In genomic region chr4:153258750-153259149, GRCh38 we compare ENCODE assay signal across 30 cellular contexts. TPM values are rescaled to one million over a fixed set of nuclear protein-coding genes. Genes with fewer than 3 reads are reported as not detected.
A peak's percentile ranks its signal among the peaks of the same experiment; 100 is the strongest.
DNase-seq lines count a peak whose midpoint lies in the region; ATAC-seq, FAIRE-seq and TF ChIP-seq lines count a peak whose summit lies in the region.
"Had no signal": no experiment of that assay in that cellular context is flagged by ENCODE, and none has a peak within 500 bp of the region (broad histone marks: within the 10 kb centered on the region; RNA-seq: fewer than 3 reads in every experiment).

No MANE protein-coding gene starts in this region.

- H2AFZ ChIP-seq in astrocyte (ENCODE audit: low read depth, low read length) (no peak overlapping the region), trophoblast cell (ENCODE audit: insufficient read depth, low read length, poor library complexity) (no peak overlapping the region)

- peaks cover 6% of the 10 kb centered on the region; the same call in 1 of the 2 replicates for H3K9me3 ChIP-seq in HAP-1
- H3K9me3 ChIP-seq in astrocyte (ENCODE audit: insufficient read depth, low read depth, low read length) = no peaks in the 10 kb centered on the region
- H3K9me3 ChIP-seq in iPS-18a (ENCODE audit: control insufficient read depth, low read depth, low read length) = no peaks in the 10 kb centered on the region
- H3K9me3 ChIP-seq in trophoblast cell (ENCODE audit: insufficient read depth, low read depth, low read length) = no peaks in the 10 kb centered on the region

- H3K4me1 ChIP-seq in HAP-1 (peaks cover 42% of the 10 kb centered on the region), astrocyte (ENCODE audit: insufficient read depth, low read length) (peaks cover 8% of the 10 kb centered on the region), iPS-18a (ENCODE audit: control insufficient read depth, low read depth, low read length) (peaks cover 73% of the 10 kb centered on the region), trophoblast cell (ENCODE audit: control insufficient read depth in 1 of 2, insufficient read depth in 2 of 2, low read length in 2 of 2) (peaks cover 3 to 7% of the 10 kb centered on the region in 2 experiments)
- H3K4me1 ChIP-seq: left lung, right lobe of liver had no signal

- no peak overlapping the region for H2BK5ac ChIP-seq in trophoblast cell (ENCODE audit: low read depth, low read length, poor library complexity)

- no peak overlapping the region for H3K9ac ChIP-seq in astrocyte (ENCODE audit: low read length)
- H3K9ac ChIP-seq in iPS-18a (ENCODE audit: low read length) = peak overlapping the region; percentile 71
- no peak overlapping the region for H3K9ac ChIP-seq in trophoblast cell (ENCODE audit: low read length)

- no peaks in the 10 kb centered on the region for H3K36me3 ChIP-seq in HAP-1 (replicated peaks)
- no peaks in the 10 kb centered on the region for H3K36me3 ChIP-seq in astrocyte (ENCODE audit: insufficient read depth, low read length)
- no peaks in the 10 kb centered on the region for H3K36me3 ChIP-seq in iPS-18a (ENCODE audit: control insufficient read depth, low read depth, low read length)
- no peaks in the 10 kb centered on the region for H3K36me3 ChIP-seq in trophoblast cell (ENCODE audit: control insufficient read depth in 1 of 2, insufficient read depth in 2 of 2, low read length in 2 of 2)
- H3K36me3 ChIP-seq: heart left ventricle, left lung, right lobe of liver had no signal

- peak; percentile 63 to 90 for DNase-seq in HAP-1 (ENCODE audit: low spot score in 2 of 2)
- DNase-seq in astrocyte (ENCODE audit: low read depth) = no peak
- no peak for DNase-seq in activated effector memory CD4-positive, alpha-beta T cell treated with Interleukin-2 at 50 U/mL for 16 hours
- DNase-seq in trophoblast cell = no peak
- DNase-seq: activated CD4-positive, alpha-beta memory T cell treated with anti-CD3 and anti-CD28 coated beads, Interleukin-2, amount 10 ng/mL, durations not matched to agents 7 days and 5 days; activated CD4-positive, CD25-positive, alpha-beta regulatory T cell treated with anti-CD3 and anti-CD28 coated beads, Interleukin-2, amount 50 U/mL, for 72 hours; activated naive CD8-positive, alpha-beta T cell treated with anti-CD3 and anti-CD28 coated beads, Interleukin-2, amount 10 ng/mL, durations not matched to agents 7 days and 5 days; cerebellar nuclear complex; heart left ventricle; left lung; midbrain; naive thymus-derived CD8-positive, alpha-beta T cell; NCI-H1436; NCI-H2107; posterior cingulate gyrus; right lobe of liver; stimulated activated CD4-positive, alpha-beta T cell treated with anti-CD3 and anti-CD28 coated beads, Interleukin-12 subunit alpha, Interleukin-12 subunit beta, amount 100 ng/mL, for 4 hours; stimulated activated CD4-positive, alpha-beta T cell treated with anti-CD3 and anti-CD28 coated beads, Interleukin-4, amount 100 ng/mL, for 24 hours; stimulated activated naive CD4-positive, alpha-beta T cell; T-helper 1 cell had no signal

- H3K4ac ChIP-seq in trophoblast cell (ENCODE audit: low read depth, low read length) = no peak overlapping the region

- H3K4me3 ChIP-seq in HAP-1 = no peak overlapping the region
- no peak overlapping the region for H3K4me3 ChIP-seq in astrocyte (ENCODE audit: insufficient read depth, low read depth, low read length)
- H3K4me3 ChIP-seq in iPS-18a (ENCODE audit: low read length) = peak overlapping the region; percentile 66
- no peak overlapping the region for H3K4me3 ChIP-seq in trophoblast cell (ENCODE audit: low read depth, low read length)
- H3K4me3 ChIP-seq: heart left ventricle, left lung, right lobe of liver had no signal

- H3K36me3 Mint-ChIP-seq in astrocyte (ENCODE audit: low read depth, unreplicated experiment) = peaks cover 5% of the 10 kb centered on the region
- H3K36me3 Mint-ChIP-seq: activated naive CD8-positive, alpha-beta T cell treated with anti-CD3 and anti-CD28 coated beads, Interleukin-2, amount 10 ng/mL, durations not matched to agents 7 days and 5 days had no signal

- no peak overlapping the region for H3K27ac Mint-ChIP-seq in astrocyte (ENCODE audit: unreplicated experiment)
- H3K27ac Mint-ChIP-seq: activated CD4-positive, alpha-beta memory T cell treated with anti-CD3 and anti-CD28 coated beads, Interleukin-2, amount 10 ng/mL, durations not matched to agents 7 days and 5 days; activated naive CD8-positive, alpha-beta T cell treated with anti-CD3 and anti-CD28 coated beads, Interleukin-2, amount 10 ng/mL, durations not matched to agents 7 days and 5 days; activated T-helper 2 cell treated with anti-CD3 and anti-CD28 coated beads, Interferon-gamma antibody, Interleukin-2, Interleukin-4, amounts not matched to agents 10 μg/mL and 5 μg/mL and 100 μg/mL, durations not matched to agents 14 hours and 24 hours and 36 hours; IgD-negative memory B cell; naive thymus-derived CD8-positive, alpha-beta T cell had no signal

- H2BK12ac ChIP-seq in trophoblast cell (ENCODE audit: low read length) = no peak overlapping the region

- no peaks in the 10 kb centered on the region for H4K20me1 ChIP-seq in astrocyte (ENCODE audit: insufficient read depth, low read length)

- H3K79me2 ChIP-seq in astrocyte (ENCODE audit: insufficient read depth, low read length) (peaks cover 11% of the 10 kb centered on the region), trophoblast cell (ENCODE audit: control insufficient read depth, insufficient read depth, low read length, poor library complexity) (no peaks in the 10 kb centered on the region)

- no peak overlapping the region for H3K14ac ChIP-seq in trophoblast cell (ENCODE audit: low read length)

- H3K27me3 Mint-ChIP-seq in astrocyte (ENCODE audit: low read depth, unreplicated experiment) = no peaks in the 10 kb centered on the region

- no peak for TF ChIP-seq CTCF in astrocyte (IDR thresholded peaks at IDR 0.05; ENCODE audit: insufficient read depth, low read depth, low read length)

- FAIRE-seq in astrocyte (lab: Jason Lieb, UNC) = no peak
- FAIRE-seq: GM18507, RCC 7860 had no signal

- H3K27me3 ChIP-seq in HAP-1 (ENCODE audit: low read depth) = no peaks in the 10 kb centered on the region
- no peaks in the 10 kb centered on the region for H3K27me3 ChIP-seq in astrocyte (ENCODE audit: insufficient read depth, low read length)
- no peaks in the 10 kb centered on the region for H3K27me3 ChIP-seq in iPS-18a (ENCODE audit: control insufficient read depth, insufficient read depth, low read length)
- H3K27me3 ChIP-seq in trophoblast cell (ENCODE audit: insufficient read depth, low read length) = no peaks in the 10 kb centered on the region
- H3K27me3 ChIP-seq: heart left ventricle, right lobe of liver had no signal

- in situ Hi-C loops in HAP-1 (cut with MboI; ENCODE audit: low sequenced_read_pairs) = no loop called here

- H3K23ac ChIP-seq in trophoblast cell (ENCODE audit: low read length) = no peak overlapping the region

- no peak for ATAC-seq in GM19395 (IDR thresholded peaks at IDR 0.05; ENCODE audit: unreplicated experiment)
- ATAC-seq: HCT116; heart left ventricle; left lung; naive thymus-derived CD8-positive, alpha-beta T cell; right lobe of liver had no signal

- no peak overlapping the region for H3K18ac ChIP-seq in trophoblast cell (ENCODE audit: low read length)

- H3K79me1 ChIP-seq in trophoblast cell (ENCODE audit: low read length) = no peaks in the 10 kb centered on the region

- H3K4me3 Mint-ChIP-seq in astrocyte (ENCODE audit: unreplicated experiment) = no peak overlapping the region
- H3K4me3 Mint-ChIP-seq: activated CD4-positive, alpha-beta memory T cell treated with anti-CD3 and anti-CD28 coated beads, Interleukin-2, amount 10 ng/mL, durations not matched to agents 7 days and 5 days; activated naive CD8-positive, alpha-beta T cell treated with anti-CD3 and anti-CD28 coated beads, Interleukin-2, amount 10 ng/mL, durations not matched to agents 7 days and 5 days; IgD-negative memory B cell; naive thymus-derived CD8-positive, alpha-beta T cell had no signal

- no peak overlapping the region for H4K12ac ChIP-seq in trophoblast cell (ENCODE audit: low read depth, low read length)

- H3K4me2 ChIP-seq in astrocyte (ENCODE audit: low read length) (peak overlapping the region; percentile 47), trophoblast cell (ENCODE audit: low read length) (no peak overlapping the region)

- no peaks in the 10 kb centered on the region for H3K9me3 Mint-ChIP-seq in astrocyte (ENCODE audit: unreplicated experiment)
- H3K9me3 Mint-ChIP-seq: activated CD4-positive, alpha-beta memory T cell treated with anti-CD3 and anti-CD28 coated beads, Interleukin-2, amount 10 ng/mL, durations not matched to agents 7 days and 5 days; activated T-helper 2 cell treated with anti-CD3 and anti-CD28 coated beads, Interferon-gamma antibody, Interleukin-2, Interleukin-4, amounts not matched to agents 10 μg/mL and 5 μg/mL and 100 μg/mL, durations not matched to agents 14 hours and 24 hours and 36 hours had no signal

- WGBS in trophoblast cell (ENCODE audit: extremely low coverage, insufficient coverage, insufficient read length) = no CpG with 5 or more reads among the region's 4 CpGs

- H4K91ac ChIP-seq in trophoblast cell (ENCODE audit: low read depth, low read length) = no peak overlapping the region

- no peak overlapping the region for H2BK120ac ChIP-seq in trophoblast cell (ENCODE audit: insufficient read depth, low read length, poor library complexity)

- no peak overlapping the region for H4K8ac ChIP-seq in trophoblast cell (ENCODE audit: low read depth, low read length)

- no peak overlapping the region for H2AK5ac ChIP-seq in trophoblast cell (ENCODE audit: low read length)

- H3K27ac ChIP-seq in astrocyte (ENCODE audit: low read depth, low read length) = no peak overlapping the region
- peak overlapping the region; percentile 88 for H3K27ac ChIP-seq in iPS-18a (ENCODE audit: low read length)
- H3K27ac ChIP-seq in temporal lobe (ENCODE audit: low read depth, low read length) = peak overlapping the region; percentile 89
- no peak overlapping the region for H3K27ac ChIP-seq in trophoblast cell (ENCODE audit: low read depth, low read length)
- H3K27ac ChIP-seq: epithelial cell of prostate, heart left ventricle, HL-60, left lung, right lobe of liver had no signal

- peaks cover 10% of the 10 kb centered on the region for H3K4me1 Mint-ChIP-seq in astrocyte (ENCODE audit: low read depth, unreplicated experiment)
- H3K4me1 Mint-ChIP-seq: activated CD4-positive, alpha-beta memory T cell treated with anti-CD3 and anti-CD28 coated beads, Interleukin-2, amount 10 ng/mL, durations not matched to agents 7 days and 5 days; activated naive CD8-positive, alpha-beta T cell treated with anti-CD3 and anti-CD28 coated beads, Interleukin-2, amount 10 ng/mL, durations not matched to agents 7 days and 5 days had no signal

RNA-seq across cellular contexts. Expression of gene TRIM2, which starts 54.5 kb away (rescaled TPM):
- total RNA-seq in astrocyte (46.4 and 51.8 TPM in 2 replicates), temporal lobe (744 TPM)
- 3.4 and 4.1 TPM in 2 replicates for polyA plus RNA-seq in trophoblast cell (2013)

Comparison
In these comparisons a context has a peak if more than half of its experiments do, and no peak if none do; other contexts are left out.
1. DNase-seq: peak in HAP-1 (2 of 2); none in astrocyte (single experiment), activated effector memory CD4-positive, alpha-beta T cell treated with Interleukin-2 at 50 U/mL for 16 hours (single experiment) and trophoblast cell (0 of 2).
2. H3K27ac ChIP-seq: peak in iPS-18a (single experiment) and temporal lobe (single experiment); none in astrocyte (single experiment) and trophoblast cell (single experiment).
3. RNA of gene TRIM2, which starts 54.5 kb away (total RNA-seq): 744 TPM in temporal lobe (single experiment); 46.4 to 51.8 TPM in astrocyte; every median in the first group is over 10 times any median in the second.